ENCODE assay signal across 1 cellular context in the genomic region with DNA sequence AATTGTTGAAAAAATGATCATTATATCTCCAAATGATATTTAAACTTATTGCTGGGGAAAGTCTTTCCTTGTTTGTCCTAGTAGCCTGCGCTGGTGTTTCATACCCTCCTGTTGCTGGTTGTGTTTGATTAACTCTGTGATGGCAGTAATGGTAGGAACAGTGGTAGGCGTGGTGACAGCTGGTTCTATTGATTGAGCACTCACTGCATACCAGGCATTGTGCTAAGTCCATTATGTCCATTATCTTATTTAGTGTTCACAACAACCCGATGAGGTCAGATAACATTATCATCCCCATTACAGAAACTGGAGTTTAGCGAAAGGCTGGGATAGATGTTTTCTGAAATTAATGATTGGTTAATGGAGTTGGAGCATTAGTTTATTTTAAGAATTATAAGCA.
A peak's percentile ranks its signal among the peaks of the same experiment; 100 is the strongest.
TF ChIP-seq lines count a peak whose summit lies in the region.

No MANE protein-coding gene starts in this region.

TF ChIP-seq in K562, 482 proteins besides CTCF, POLR2A, EP300 and RAD21 (continued from another document and continues in another):
- no peak for TF ChIP-seq DLX4 (CRISPR knock-in tag; IDR thresholded peaks at IDR 0.05)
- TF ChIP-seq, protein P1, sequence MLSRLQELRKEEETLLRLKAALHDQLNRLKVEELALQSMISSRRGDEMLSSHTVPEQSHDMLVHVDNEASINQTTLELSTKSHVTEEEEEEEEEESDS (CRISPR knock-in tag; IDR thresholded peaks at IDR 0.05), result no peak
- TF ChIP-seq, protein P2, sequence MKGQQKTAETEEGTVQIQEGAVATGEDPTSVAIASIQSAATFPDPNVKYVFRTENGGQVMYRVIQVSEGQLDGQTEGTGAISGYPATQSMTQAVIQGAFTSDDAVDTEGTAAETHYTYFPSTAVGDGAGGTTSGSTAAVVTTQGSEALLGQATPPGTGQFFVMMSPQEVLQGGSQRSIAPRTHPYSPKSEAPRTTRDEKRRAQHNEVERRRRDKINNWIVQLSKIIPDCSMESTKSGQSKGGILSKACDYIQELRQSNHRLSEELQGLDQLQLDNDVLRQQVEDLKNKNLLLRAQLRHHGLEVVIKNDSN (CRISPR knock-in tag; IDR thresholded peaks at IDR 0.05), result no peak
- TF ChIP-seq SOX6 (IDR thresholded peaks at IDR 0.05), result peak; percentile 98
- TF ChIP-seq KLF16 (IDR thresholded peaks at IDR 0.05), result peak; percentile 76; the same call in 1 of the 2 replicates
- TF ChIP-seq CCNT2 (IDR thresholded peaks at IDR 0.05; ENCODE audit: borderline replicate concordance, extremely low read depth, insufficient read length, low read depth, low read length), result no peak
- TF ChIP-seq PHTF2 (CRISPR knock-in tag; IDR thresholded peaks at IDR 0.05), result no peak
- TF ChIP-seq NR2C1 (IDR thresholded peaks at IDR 0.05), result no peak
- TF ChIP-seq NR2C1 (tag; IDR thresholded peaks at IDR 0.05), result no peak
- TF ChIP-seq DACH1 (IDR thresholded peaks at IDR 0.05; ENCODE audit: partially characterized antibody), result peak; percentile 63
- TF ChIP-seq RNF2 (IDR thresholded peaks at IDR 0.05), result peak; percentile 38; the same call in 1 of the 2 replicates
- TF ChIP-seq ZNF197 (CRISPR knock-in tag; IDR thresholded peaks at IDR 0.05; ENCODE audit: low read depth), result no peak
- TF ChIP-seq SMARCA4 (IDR thresholded peaks at IDR 0.05), result peak; percentile 52
- no peak for TF ChIP-seq GATAD2A (IDR thresholded peaks at IDR 0.05)
- no peak for TF ChIP-seq HBP1 (CRISPR knock-in tag; IDR thresholded peaks at IDR 0.05)
- no peak for TF ChIP-seq TRIM28 (IDR thresholded peaks at IDR 0.05)
- no peak for TF ChIP-seq ILK (tag; IDR thresholded peaks at IDR 0.05; ENCODE audit: borderline replicate concordance, low read depth)
- no peak for TF ChIP-seq E2F3 (CRISPR knock-in tag; IDR thresholded peaks at IDR 0.05)
- TF ChIP-seq, protein P3, sequence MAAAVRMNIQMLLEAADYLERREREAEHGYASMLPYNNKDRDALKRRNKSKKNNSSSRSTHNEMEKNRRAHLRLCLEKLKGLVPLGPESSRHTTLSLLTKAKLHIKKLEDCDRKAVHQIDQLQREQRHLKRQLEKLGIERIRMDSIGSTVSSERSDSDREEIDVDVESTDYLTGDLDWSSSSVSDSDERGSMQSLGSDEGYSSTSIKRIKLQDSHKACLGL (CRISPR knock-in tag; IDR thresholded peaks at IDR 0.05; ENCODE audit: borderline replicate concordance, poor library complexity, severe bottlenecking), result no peak
- TF ChIP-seq PML (IDR thresholded peaks at IDR 0.05; ENCODE audit: low read length), result peak; percentile 66; the same call in 1 of the 2 replicates
- TF ChIP-seq, protein P4, sequence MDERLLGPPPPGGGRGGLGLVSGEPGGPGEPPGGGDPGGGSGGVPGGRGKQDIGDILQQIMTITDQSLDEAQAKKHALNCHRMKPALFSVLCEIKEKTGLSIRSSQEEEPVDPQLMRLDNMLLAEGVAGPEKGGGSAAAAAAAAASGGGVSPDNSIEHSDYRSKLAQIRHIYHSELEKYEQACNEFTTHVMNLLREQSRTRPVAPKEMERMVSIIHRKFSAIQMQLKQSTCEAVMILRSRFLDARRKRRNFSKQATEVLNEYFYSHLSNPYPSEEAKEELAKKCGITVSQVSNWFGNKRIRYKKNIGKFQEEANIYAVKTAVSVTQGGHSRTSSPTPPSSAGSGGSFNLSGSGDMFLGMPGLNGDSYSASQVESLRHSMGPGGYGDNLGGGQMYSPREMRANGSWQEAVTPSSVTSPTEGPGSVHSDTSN (CRISPR knock-in tag; IDR thresholded peaks at IDR 0.05; ENCODE audit: low read depth), result no peak
- TF ChIP-seq, protein P4 (tag; conservative IDR thresholded peaks at IDR 0.05; ENCODE audit: low read depth), result peak; percentile 62
- TF ChIP-seq, protein P5, sequence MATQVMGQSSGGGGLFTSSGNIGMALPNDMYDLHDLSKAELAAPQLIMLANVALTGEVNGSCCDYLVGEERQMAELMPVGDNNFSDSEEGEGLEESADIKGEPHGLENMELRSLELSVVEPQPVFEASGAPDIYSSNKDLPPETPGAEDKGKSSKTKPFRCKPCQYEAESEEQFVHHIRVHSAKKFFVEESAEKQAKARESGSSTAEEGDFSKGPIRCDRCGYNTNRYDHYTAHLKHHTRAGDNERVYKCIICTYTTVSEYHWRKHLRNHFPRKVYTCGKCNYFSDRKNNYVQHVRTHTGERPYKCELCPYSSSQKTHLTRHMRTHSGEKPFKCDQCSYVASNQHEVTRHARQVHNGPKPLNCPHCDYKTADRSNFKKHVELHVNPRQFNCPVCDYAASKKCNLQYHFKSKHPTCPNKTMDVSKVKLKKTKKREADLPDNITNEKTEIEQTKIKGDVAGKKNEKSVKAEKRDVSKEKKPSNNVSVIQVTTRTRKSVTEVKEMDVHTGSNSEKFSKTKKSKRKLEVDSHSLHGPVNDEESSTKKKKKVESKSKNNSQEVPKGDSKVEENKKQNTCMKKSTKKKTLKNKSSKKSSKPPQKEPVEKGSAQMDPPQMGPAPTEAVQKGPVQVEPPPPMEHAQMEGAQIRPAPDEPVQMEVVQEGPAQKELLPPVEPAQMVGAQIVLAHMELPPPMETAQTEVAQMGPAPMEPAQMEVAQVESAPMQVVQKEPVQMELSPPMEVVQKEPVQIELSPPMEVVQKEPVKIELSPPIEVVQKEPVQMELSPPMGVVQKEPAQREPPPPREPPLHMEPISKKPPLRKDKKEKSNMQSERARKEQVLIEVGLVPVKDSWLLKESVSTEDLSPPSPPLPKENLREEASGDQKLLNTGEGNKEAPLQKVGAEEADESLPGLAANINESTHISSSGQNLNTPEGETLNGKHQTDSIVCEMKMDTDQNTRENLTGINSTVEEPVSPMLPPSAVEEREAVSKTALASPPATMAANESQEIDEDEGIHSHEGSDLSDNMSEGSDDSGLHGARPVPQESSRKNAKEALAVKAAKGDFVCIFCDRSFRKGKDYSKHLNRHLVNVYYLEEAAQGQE (CRISPR knock-in tag; IDR thresholded peaks at IDR 0.05; ENCODE audit: low read depth), result no peak
- TF ChIP-seq ARID2 (IDR thresholded peaks at IDR 0.05), result no peak
- no peak for TF ChIP-seq SIN3A (IDR thresholded peaks at IDR 0.05; ENCODE audit: borderline replicate concordance in 2 of 2, control insufficient read depth in 1 of 2, low read depth in 2 of 2, low read length in 2 of 2)
- TF ChIP-seq SMARCE1 (IDR thresholded peaks at IDR 0.05), result no peak
- TF ChIP-seq HDAC2 (IDR thresholded peaks at IDR 0.05), result peak; percentile 23; the same call in 1 of the 2 replicates
- TF ChIP-seq PKNOX1 (IDR thresholded peaks at IDR 0.05), result peak; percentile 46; the same call in 1 of the 2 replicates
- no peak for TF ChIP-seq MED1 (CRISPR knock-in tag; IDR thresholded peaks at IDR 0.05; ENCODE audit: borderline replicate concordance)
- TF ChIP-seq CEBPB (tag; IDR thresholded peaks at IDR 0.05), result no peak
- peak; percentile 75 for TF ChIP-seq DPF2 (IDR thresholded peaks at IDR 0.05)
- peak; percentile 97 for TF ChIP-seq TEAD4 (IDR thresholded peaks at IDR 0.05; ENCODE audit: low read length)
- TF ChIP-seq TEAD4 (CRISPR knock-in tag; IDR thresholded peaks at IDR 0.05; ENCODE audit: borderline replicate concordance), result no peak
- 0 out of 4 replicates have a peak, but pooled peaks of 1 of the 2 experiments have one; percentile 29 for TF ChIP-seq HDAC1 (IDR thresholded peaks at IDR 0.05)
- TF ChIP-seq MEIS2 (IDR thresholded peaks at IDR 0.05; ENCODE audit: partially characterized antibody), result peak; percentile 77
- peak; percentile 68; the same call in 1 of the 2 replicates for TF ChIP-seq ELF4 (CRISPR knock-in tag; IDR thresholded peaks at IDR 0.05)
- TF ChIP-seq NCOR1 (IDR thresholded peaks at IDR 0.05), result peak; percentile 82
- peak; percentile 86 for TF ChIP-seq ARID1B (IDR thresholded peaks at IDR 0.05)
- TF ChIP-seq MAFF (IDR thresholded peaks at IDR 0.05; ENCODE audit: low read length), result no peak
- peak; percentile 79; the same call in 1 of the 2 replicates for TF ChIP-seq POLR2AphosphoS5 (IDR thresholded peaks at IDR 0.05; ENCODE audit: control insufficient read depth, insufficient read depth, low read depth, low read length)
- peak; percentile 93 for TF ChIP-seq CBFA2T3 (IDR thresholded peaks at IDR 0.05)
- no peak for TF ChIP-seq MCM3 (IDR thresholded peaks at IDR 0.05)
- TF ChIP-seq CBX2 (IDR thresholded peaks at IDR 0.05; ENCODE audit: insufficient read depth, low read length, poor library complexity, severe bottlenecking), result no peak
- TF ChIP-seq TRIM24 (IDR thresholded peaks at IDR 0.05), result peak; percentile 49 to 64; a peak in 2 of 4 replicates
- TF ChIP-seq, protein P6, sequence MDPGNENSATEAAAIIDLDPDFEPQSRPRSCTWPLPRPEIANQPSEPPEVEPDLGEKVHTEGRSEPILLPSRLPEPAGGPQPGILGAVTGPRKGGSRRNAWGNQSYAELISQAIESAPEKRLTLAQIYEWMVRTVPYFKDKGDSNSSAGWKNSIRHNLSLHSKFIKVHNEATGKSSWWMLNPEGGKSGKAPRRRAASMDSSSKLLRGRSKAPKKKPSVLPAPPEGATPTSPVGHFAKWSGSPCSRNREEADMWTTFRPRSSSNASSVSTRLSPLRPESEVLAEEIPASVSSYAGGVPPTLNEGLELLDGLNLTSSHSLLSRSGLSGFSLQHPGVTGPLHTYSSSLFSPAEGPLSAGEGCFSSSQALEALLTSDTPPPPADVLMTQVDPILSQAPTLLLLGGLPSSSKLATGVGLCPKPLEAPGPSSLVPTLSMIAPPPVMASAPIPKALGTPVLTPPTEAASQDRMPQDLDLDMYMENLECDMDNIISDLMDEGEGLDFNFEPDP (CRISPR knock-in tag; IDR thresholded peaks at IDR 0.05), result no peak
- TF ChIP-seq EGR1 (conservative IDR thresholded peaks at IDR 0.05), result peak; percentile 34; the same call in 1 of the 2 replicates
- TF ChIP-seq STAT5B (CRISPR knock-in tag; IDR thresholded peaks at IDR 0.05), result no peak
- no peak for TF ChIP-seq ETV5 (CRISPR knock-in tag; IDR thresholded peaks at IDR 0.05; ENCODE audit: low read depth)
- peak in 1 of 2 experiments; percentile 86; a peak in 1 of 4 replicates for TF ChIP-seq TEAD1 (CRISPR knock-in tag; IDR thresholded peaks at IDR 0.05)
- peak; percentile 70 for TF ChIP-seq TCF3 (CRISPR knock-in tag; IDR thresholded peaks at IDR 0.05)
- TF ChIP-seq NFIC (IDR thresholded peaks at IDR 0.05), result peak; percentile 65; the same call in 1 of the 2 replicates
- TF ChIP-seq, protein P7, sequence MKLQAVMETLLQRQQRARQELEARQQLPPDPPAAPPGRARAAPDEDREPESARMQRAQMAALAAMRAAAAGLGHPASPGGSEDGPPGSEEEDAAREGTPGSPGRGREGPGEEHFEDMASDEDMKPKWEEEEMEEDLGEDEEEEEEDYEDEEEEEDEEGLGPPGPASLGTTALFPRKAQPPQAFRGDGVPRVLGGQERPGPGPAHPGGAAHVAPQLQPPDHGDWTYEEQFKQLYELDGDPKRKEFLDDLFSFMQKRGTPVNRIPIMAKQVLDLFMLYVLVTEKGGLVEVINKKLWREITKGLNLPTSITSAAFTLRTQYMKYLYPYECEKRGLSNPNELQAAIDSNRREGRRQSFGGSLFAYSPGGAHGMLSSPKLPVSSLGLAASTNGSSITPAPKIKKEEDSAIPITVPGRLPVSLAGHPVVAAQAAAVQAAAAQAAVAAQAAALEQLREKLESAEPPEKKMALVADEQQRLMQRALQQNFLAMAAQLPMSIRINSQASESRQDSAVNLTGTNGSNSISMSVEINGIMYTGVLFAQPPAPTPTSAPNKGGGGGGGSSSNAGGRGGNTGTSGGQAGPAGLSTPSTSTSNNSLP (IDR thresholded peaks at IDR 0.05; ENCODE audit: borderline replicate concordance, low read depth, low read length), result no peak
- TF ChIP-seq ARHGAP35 (IDR thresholded peaks at IDR 0.05; ENCODE audit: partially characterized antibody), result no peak
- no peak for TF ChIP-seq ZNF449 (CRISPR knock-in tag; IDR thresholded peaks at IDR 0.05)
- no peak for TF ChIP-seq OTX1 (CRISPR knock-in tag; IDR thresholded peaks at IDR 0.05)
- peak; percentile 69; the same call in 1 of the 2 replicates for TF ChIP-seq STAT5A (IDR thresholded peaks at IDR 0.05; ENCODE audit: borderline replicate concordance, low read length)
- TF ChIP-seq HDAC8 (tag; IDR thresholded peaks at IDR 0.05), result no peak
- TF ChIP-seq ZNF79 (CRISPR knock-in tag; IDR thresholded peaks at IDR 0.05; ENCODE audit: low read depth), result no peak
